1 cellular context compared by ENCODE assay signal in the genomic region with DNA sequence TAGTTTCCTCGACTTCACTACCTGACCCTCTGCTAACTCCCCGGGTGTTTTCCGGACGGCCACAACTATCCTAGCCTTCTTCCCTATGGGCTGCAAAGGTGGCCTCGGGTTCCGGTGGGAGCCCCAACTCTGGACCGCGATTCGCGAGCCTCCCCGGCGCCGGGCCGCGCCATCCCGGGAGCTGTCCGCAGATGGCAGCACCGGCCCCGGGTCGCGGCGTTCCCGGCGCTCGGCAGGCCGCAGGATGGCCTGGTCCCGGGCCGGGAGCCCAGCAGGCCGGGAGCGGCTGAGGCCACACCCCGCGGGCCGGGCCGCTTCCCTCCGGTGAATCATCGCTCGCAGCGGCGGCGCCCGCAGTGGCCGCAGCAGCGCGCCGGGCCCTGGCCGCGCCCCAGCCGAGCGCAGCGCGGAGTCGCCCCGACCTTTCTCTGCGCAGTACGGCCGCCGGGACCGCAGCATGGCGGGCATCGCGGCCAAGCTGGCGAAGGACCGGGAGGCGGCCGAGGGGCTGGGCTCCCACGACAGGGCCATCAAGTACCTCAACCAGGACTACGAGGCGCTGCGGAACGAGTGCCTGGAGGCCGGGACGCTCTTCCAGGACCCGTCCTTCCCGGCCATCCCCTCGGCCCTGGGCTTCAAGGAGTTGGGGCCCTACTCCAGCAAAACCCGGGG.
A peak's percentile ranks its signal among the peaks of the same experiment; 100 is the strongest.
TF ChIP-seq lines count a peak whose summit lies in the region.

A gene (plus strand): TSS at position 356 of the 672 bp plus-strand sequence. CDS start 102 bp downstream, at position 458.

TF ChIP-seq in HepG2, 621 proteins besides CTCF, POLR2A, EP300 and RAD21 (continued from another document and continues in another):
- TF ChIP-seq, protein P1, sequence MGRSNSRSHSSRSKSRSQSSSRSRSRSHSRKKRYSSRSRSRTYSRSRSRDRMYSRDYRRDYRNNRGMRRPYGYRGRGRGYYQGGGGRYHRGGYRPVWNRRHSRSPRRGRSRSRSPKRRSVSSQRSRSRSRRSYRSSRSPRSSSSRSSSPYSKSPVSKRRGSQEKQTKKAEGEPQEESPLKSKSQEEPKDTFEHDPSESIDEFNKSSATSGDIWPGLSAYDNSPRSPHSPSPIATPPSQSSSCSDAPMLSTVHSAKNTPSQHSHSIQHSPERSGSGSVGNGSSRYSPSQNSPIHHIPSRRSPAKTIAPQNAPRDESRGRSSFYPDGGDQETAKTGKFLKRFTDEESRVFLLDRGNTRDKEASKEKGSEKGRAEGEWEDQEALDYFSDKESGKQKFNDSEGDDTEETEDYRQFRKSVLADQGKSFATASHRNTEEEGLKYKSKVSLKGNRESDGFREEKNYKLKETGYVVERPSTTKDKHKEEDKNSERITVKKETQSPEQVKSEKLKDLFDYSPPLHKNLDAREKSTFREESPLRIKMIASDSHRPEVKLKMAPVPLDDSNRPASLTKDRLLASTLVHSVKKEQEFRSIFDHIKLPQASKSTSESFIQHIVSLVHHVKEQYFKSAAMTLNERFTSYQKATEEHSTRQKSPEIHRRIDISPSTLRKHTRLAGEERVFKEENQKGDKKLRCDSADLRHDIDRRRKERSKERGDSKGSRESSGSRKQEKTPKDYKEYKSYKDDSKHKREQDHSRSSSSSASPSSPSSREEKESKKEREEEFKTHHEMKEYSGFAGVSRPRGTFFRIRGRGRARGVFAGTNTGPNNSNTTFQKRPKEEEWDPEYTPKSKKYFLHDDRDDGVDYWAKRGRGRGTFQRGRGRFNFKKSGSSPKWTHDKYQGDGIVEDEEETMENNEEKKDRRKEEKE (IDR thresholded peaks at IDR 0.05): no peak
- TF ChIP-seq, protein P2, sequence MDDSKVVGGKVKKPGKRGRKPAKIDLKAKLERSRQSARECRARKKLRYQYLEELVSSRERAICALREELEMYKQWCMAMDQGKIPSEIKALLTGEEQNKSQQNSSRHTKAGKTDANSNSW (CRISPR knock-in tag; IDR thresholded peaks at IDR 0.05; ENCODE audit: borderline replicate concordance): no peak
- TF ChIP-seq NR2C2 (CRISPR knock-in tag; IDR thresholded peaks at IDR 0.05; ENCODE audit: borderline replicate concordance) (no peak), DNMT3B (CRISPR knock-in tag; conservative IDR thresholded peaks at IDR 0.05) (no peak), TAF15 (IDR thresholded peaks at IDR 0.05; ENCODE audit: low read depth, low read length, poor library complexity, severe bottlenecking) (no peak), GLI4 (CRISPR knock-in tag; IDR thresholded peaks at IDR 0.05; ENCODE audit: borderline replicate concordance) (no peak), ZNF570 (CRISPR knock-in tag; IDR thresholded peaks at IDR 0.05; ENCODE audit: borderline replicate concordance) (no peak), AGO2 (optimal IDR thresholded peaks at IDR 0.05; ENCODE audit: low read depth, low read length) (no peak), STAG1 (CRISPR knock-in tag; IDR thresholded peaks at IDR 0.05) (peak; percentile 64), GZF1 (CRISPR knock-in tag; IDR thresholded peaks at IDR 0.05) (no peak), MAFF (IDR thresholded peaks at IDR 0.05; ENCODE audit: low read depth, low read length) (no peak), ZBTB7A (CRISPR knock-in tag; IDR thresholded peaks at IDR 0.05) (no peak), ONECUT2 (CRISPR knock-in tag; IDR thresholded peaks at IDR 0.05) (no peak), SMAD9 (CRISPR knock-in tag; IDR thresholded peaks at IDR 0.05) (no peak), ZFP62 (CRISPR knock-in tag; IDR thresholded peaks at IDR 0.05) (no peak), NFIC (IDR thresholded peaks at IDR 0.05; ENCODE audit: low read length) (no peak), ZNF124 (CRISPR knock-in tag; IDR thresholded peaks at IDR 0.05) (no peak), EED (CRISPR knock-in tag; IDR thresholded peaks at IDR 0.05) (no peak), LCORL (IDR thresholded peaks at IDR 0.05) (no peak), LCORL (CRISPR knock-in tag; IDR thresholded peaks at IDR 0.05) (0 out of 2 replicates have a peak, but pooled peaks have one; percentile 41), ZNF614 (CRISPR knock-in tag; IDR thresholded peaks at IDR 0.05; ENCODE audit: borderline replicate concordance) (no peak), GATAD2A (CRISPR knock-in tag; IDR thresholded peaks at IDR 0.05) (no peak), JUN (CRISPR knock-in tag; IDR thresholded peaks at IDR 0.05) (no peak), FOXO1 (CRISPR knock-in tag; IDR thresholded peaks at IDR 0.05) (0 out of 2 replicates have a peak, but pooled peaks have one; percentile 4), HNRNPLL (IDR thresholded peaks at IDR 0.05; ENCODE audit: low read depth, low read length, poor library complexity, severe bottlenecking) (peak; percentile 74), ZNF550 (CRISPR knock-in tag; IDR thresholded peaks at IDR 0.05; ENCODE audit: borderline replicate concordance) (no peak), ZNF256 (CRISPR knock-in tag; conservative IDR thresholded peaks at IDR 0.05) (no peak), PHF8 (CRISPR knock-in tag; IDR thresholded peaks at IDR 0.05) (peak; percentile 61), ZNF816 (CRISPR knock-in tag; IDR thresholded peaks at IDR 0.05; ENCODE audit: borderline replicate concordance) (no peak), PRMT3 (CRISPR knock-in tag; IDR thresholded peaks at IDR 0.05; ENCODE audit: borderline replicate concordance, low read depth) (peak; percentile 87), ZNF331 (CRISPR knock-in tag; IDR thresholded peaks at IDR 0.05) (no peak), ZSCAN20 (CRISPR knock-in tag; IDR thresholded peaks at IDR 0.05; ENCODE audit: borderline replicate concordance) (no peak), SP2 (CRISPR knock-in tag; IDR thresholded peaks at IDR 0.05) (no peak), MAZ (IDR thresholded peaks at IDR 0.05; ENCODE audit: borderline replicate concordance, low read depth, low read length) (no peak), MAZ (CRISPR knock-in tag; IDR thresholded peaks at IDR 0.05; ENCODE audit: low read depth) (0 out of 2 replicates have a peak, but pooled peaks have one; percentile 40), ZNF552 (CRISPR knock-in tag; IDR thresholded peaks at IDR 0.05; ENCODE audit: borderline replicate concordance) (no peak), RAD51 (IDR thresholded peaks at IDR 0.05; ENCODE audit: borderline replicate concordance) (no peak), CAMTA2 (CRISPR knock-in tag; IDR thresholded peaks at IDR 0.05; ENCODE audit: borderline replicate concordance) (no peak), ZNF235 (CRISPR knock-in tag; IDR thresholded peaks at IDR 0.05; ENCODE audit: borderline replicate concordance) (no peak), IRX3 (CRISPR knock-in tag; IDR thresholded peaks at IDR 0.05; ENCODE audit: borderline replicate concordance, low read depth) (no peak)
- TF ChIP-seq, protein P3, sequence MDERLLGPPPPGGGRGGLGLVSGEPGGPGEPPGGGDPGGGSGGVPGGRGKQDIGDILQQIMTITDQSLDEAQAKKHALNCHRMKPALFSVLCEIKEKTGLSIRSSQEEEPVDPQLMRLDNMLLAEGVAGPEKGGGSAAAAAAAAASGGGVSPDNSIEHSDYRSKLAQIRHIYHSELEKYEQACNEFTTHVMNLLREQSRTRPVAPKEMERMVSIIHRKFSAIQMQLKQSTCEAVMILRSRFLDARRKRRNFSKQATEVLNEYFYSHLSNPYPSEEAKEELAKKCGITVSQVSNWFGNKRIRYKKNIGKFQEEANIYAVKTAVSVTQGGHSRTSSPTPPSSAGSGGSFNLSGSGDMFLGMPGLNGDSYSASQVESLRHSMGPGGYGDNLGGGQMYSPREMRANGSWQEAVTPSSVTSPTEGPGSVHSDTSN (CRISPR knock-in tag; IDR thresholded peaks at IDR 0.05): no peak
- TF ChIP-seq, protein P4, sequence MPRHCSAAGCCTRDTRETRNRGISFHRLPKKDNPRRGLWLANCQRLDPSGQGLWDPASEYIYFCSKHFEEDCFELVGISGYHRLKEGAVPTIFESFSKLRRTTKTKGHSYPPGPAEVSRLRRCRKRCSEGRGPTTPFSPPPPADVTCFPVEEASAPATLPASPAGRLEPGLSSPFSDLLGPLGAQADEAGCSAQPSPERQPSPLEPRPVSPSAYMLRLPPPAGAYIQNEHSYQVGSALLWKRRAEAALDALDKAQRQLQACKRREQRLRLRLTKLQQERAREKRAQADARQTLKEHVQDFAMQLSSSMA (CRISPR knock-in tag; IDR thresholded peaks at IDR 0.05): no peak
- TF ChIP-seq, protein P5, sequence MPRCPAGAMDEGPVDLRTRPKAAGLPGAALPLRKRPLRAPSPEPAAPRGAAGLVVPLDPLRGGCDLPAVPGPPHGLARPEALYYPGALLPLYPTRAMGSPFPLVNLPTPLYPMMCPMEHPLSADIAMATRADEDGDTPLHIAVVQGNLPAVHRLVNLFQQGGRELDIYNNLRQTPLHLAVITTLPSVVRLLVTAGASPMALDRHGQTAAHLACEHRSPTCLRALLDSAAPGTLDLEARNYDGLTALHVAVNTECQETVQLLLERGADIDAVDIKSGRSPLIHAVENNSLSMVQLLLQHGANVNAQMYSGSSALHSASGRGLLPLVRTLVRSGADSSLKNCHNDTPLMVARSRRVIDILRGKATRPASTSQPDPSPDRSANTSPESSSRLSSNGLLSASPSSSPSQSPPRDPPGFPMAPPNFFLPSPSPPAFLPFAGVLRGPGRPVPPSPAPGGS (CRISPR knock-in tag; IDR thresholded peaks at IDR 0.05): 0 out of 2 replicates have a peak, but pooled peaks have one; percentile 69
- TF ChIP-seq, protein P6, sequence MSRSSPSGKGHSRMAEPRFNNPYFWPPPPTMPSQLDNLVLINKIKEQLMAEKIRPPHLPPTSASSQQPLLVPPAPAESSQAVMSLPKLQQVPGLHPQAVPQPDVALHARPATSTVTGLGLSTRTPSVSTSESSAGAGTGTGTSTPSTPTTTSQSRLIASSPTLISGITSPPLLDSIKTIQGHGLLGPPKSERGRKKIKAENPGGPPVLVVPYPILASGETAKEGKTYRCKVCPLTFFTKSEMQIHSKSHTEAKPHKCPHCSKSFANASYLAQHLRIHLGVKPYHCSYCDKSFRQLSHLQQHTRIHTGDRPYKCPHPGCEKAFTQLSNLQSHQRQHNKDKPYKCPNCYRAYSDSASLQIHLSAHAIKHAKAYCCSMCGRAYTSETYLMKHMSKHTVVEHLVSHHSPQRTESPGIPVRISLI (CRISPR knock-in tag; IDR thresholded peaks at IDR 0.05; ENCODE audit: borderline replicate concordance): no peak
- TF ChIP-seq, protein P7, sequence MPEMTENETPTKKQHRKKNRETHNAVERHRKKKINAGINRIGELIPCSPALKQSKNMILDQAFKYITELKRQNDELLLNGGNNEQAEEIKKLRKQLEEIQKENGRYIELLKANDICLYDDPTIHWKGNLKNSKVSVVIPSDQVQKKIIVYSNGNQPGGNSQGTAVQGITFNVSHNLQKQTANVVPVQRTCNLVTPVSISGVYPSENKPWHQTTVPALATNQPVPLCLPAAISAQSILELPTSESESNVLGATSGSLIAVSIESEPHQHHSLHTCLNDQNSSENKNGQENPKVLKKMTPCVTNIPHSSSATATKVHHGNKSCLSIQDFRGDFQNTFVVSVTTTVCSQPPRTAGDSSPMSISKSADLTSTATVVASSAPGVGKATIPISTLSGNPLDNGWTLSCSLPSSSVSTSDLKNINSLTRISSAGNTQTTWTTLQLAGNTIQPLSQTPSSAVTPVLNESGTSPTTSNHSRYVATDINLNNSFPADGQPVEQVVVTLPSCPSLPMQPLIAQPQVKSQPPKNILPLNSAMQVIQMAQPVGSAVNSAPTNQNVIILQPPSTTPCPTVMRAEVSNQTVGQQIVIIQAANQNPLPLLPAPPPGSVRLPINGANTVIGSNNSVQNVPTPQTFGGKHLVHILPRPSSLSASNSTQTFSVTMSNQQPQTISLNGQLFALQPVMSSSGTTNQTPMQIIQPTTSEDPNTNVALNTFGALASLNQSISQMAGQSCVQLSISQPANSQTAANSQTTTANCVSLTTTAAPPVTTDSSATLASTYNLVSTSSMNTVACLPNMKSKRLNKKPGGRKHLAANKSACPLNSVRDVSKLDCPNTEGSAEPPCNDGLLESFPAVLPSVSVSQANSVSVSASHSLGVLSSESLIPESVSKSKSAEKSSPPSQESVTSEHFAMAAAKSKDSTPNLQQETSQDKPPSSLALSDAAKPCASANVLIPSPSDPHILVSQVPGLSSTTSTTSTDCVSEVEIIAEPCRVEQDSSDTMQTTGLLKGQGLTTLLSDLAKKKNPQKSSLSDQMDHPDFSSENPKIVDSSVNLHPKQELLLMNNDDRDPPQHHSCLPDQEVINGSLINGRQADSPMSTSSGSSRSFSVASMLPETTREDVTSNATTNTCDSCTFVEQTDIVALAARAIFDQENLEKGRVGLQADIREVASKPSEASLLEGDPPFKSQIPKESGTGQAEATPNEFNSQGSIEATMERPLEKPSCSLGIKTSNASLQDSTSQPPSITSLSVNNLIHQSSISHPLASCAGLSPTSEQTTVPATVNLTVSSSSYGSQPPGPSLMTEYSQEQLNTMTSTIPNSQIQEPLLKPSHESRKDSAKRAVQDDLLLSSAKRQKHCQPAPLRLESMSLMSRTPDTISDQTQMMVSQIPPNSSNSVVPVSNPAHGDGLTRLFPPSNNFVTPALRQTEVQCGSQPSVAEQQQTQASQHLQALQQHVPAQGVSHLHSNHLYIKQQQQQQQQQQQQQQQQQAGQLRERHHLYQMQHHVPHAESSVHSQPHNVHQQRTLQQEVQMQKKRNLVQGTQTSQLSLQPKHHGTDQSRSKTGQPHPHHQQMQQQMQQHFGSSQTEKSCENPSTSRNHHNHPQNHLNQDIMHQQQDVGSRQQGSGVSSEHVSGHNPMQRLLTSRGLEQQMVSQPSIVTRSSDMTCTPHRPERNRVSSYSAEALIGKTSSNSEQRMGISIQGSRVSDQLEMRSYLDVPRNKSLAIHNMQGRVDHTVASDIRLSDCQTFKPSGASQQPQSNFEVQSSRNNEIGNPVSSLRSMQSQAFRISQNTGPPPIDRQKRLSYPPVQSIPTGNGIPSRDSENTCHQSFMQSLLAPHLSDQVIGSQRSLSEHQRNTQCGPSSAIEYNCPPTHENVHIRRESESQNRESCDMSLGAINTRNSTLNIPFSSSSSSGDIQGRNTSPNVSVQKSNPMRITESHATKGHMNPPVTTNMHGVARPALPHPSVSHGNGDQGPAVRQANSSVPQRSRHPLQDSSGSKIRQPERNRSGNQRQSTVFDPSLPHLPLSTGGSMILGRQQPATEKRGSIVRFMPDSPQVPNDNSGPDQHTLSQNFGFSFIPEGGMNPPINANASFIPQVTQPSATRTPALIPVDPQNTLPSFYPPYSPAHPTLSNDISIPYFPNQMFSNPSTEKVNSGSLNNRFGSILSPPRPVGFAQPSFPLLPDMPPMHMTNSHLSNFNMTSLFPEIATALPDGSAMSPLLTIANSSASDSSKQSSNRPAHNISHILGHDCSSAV (CRISPR knock-in tag; IDR thresholded peaks at IDR 0.05; ENCODE audit: borderline replicate concordance): no peak
- TF ChIP-seq, protein P8, sequence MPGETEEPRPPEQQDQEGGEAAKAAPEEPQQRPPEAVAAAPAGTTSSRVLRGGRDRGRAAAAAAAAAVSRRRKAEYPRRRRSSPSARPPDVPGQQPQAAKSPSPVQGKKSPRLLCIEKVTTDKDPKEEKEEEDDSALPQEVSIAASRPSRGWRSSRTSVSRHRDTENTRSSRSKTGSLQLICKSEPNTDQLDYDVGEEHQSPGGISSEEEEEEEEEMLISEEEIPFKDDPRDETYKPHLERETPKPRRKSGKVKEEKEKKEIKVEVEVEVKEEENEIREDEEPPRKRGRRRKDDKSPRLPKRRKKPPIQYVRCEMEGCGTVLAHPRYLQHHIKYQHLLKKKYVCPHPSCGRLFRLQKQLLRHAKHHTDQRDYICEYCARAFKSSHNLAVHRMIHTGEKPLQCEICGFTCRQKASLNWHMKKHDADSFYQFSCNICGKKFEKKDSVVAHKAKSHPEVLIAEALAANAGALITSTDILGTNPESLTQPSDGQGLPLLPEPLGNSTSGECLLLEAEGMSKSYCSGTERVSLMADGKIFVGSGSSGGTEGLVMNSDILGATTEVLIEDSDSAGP (CRISPR knock-in tag; IDR thresholded peaks at IDR 0.05; ENCODE audit: borderline replicate concordance): no peak
